In the genomic region with DNA sequence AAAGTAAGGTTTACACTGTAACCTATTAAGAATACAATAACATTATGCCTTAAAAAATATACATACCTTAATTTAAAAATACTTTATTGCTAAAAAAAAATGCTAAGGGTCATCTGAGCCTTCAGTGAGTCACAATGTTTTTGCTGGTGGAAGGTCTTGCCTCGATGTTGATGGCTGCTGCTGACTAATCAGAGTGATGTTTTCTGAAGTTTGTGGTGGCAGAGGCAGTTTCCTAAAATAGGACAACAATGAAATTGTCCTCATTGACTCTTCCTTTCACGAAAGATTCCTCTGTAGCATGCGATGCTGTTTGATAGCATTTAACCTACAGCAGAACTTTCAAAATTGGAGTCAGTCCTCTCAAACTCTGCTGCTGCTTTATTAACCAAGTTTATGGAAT, we compare ENCODE assay signal across 20 cellular contexts.
DNase-seq lines count a peak whose midpoint lies in the region; ATAC-seq, FAIRE-seq and TF ChIP-seq lines count a peak whose summit lies in the region.
"Had no signal": no experiment of that assay in that cellular context is flagged by ENCODE, and none has a peak within 500 bp of the region (broad histone marks: within the 10 kb centered on the region; RNA-seq: fewer than 3 reads in every experiment).

No MANE protein-coding gene starts in this region.

- CTCF ChIA-PET in MCF 10A (lab: Yijun Ruan, JAX): no interaction called here

- intact Hi-C loops in MCF 10A (cut with micrococcal nuclease) (no loop called here), breast epithelium (cut with DNase I; ENCODE audit: low total_unique reads) (no loop called here), gastrocnemius medialis (cut with DNase I; ENCODE audit: low total_unique reads) (no loop called here), body of pancreas (cut with DNase I) (no loop called here)

- TF ChIP-seq POLR2A in breast epithelium (IDR thresholded peaks at IDR 0.05) (no peak), gastrocnemius medialis (IDR thresholded peaks at IDR 0.05) (no peak), body of pancreas (IDR thresholded peaks at IDR 0.05) (no peak)

- no peak for TF ChIP-seq CTCF in MCF 10A (IDR thresholded peaks at IDR 0.05; ENCODE audit: unreplicated experiment)
- no peak for TF ChIP-seq CTCF in breast epithelium (IDR thresholded peaks at IDR 0.05)
- no peak for TF ChIP-seq CTCF in astrocyte (IDR thresholded peaks at IDR 0.05; ENCODE audit: insufficient read depth, low read depth, low read length)
- no peak for TF ChIP-seq CTCF in foreskin keratinocyte (conservative IDR thresholded peaks at IDR 0.05)
- TF ChIP-seq CTCF in gastrocnemius medialis (IDR thresholded peaks at IDR 0.05 in 4 of 5, conservative IDR thresholded peaks at IDR 0.05 in 1 of 5): no peak
- no peak for TF ChIP-seq CTCF in body of pancreas (IDR thresholded peaks at IDR 0.05)

- H3K4me1 ChIP-seq in breast epithelium (no peaks in the 10 kb centered on the region), astrocyte (ENCODE audit: insufficient read depth, low read length) (peaks cover 12% of the 10 kb centered on the region), foreskin keratinocyte (no peaks in the 10 kb centered on the region), gastrocnemius medialis (no peaks in the 10 kb centered on the region), body of pancreas (no peaks in the 10 kb centered on the region)
- H3K4me1 ChIP-seq: adrenal gland, colonic mucosa, prostate gland had no signal

- H3K27ac Mint-ChIP-seq in MCF 10A (ENCODE audit: low read depth, unreplicated experiment) (no peak overlapping the region), astrocyte (ENCODE audit: unreplicated experiment) (peak overlapping the region; percentile 16)
- H3K27ac Mint-ChIP-seq: CD14-positive monocyte, immature natural killer cell, nephron had no signal

- H3K4me3 ChIP-seq in breast epithelium (no peak overlapping the region), astrocyte (ENCODE audit: insufficient read depth, low read depth, low read length) (no peak overlapping the region), gastrocnemius medialis (no peak overlapping the region), body of pancreas (no peak overlapping the region)
- H3K4me3 ChIP-seq: adrenal gland, colonic mucosa, prostate gland, thoracic aorta had no signal

- no peak overlapping the region for H3K4me3 Mint-ChIP-seq in MCF 10A (ENCODE audit: unreplicated experiment)
- no peak overlapping the region for H3K4me3 Mint-ChIP-seq in astrocyte (ENCODE audit: unreplicated experiment)
- H3K4me3 Mint-ChIP-seq: CD14-positive monocyte, immature natural killer cell, nephron had no signal

- POLR2A ChIA-PET in MCF 10A (lab: Yijun Ruan, JAX): no interaction called here

- no TSS peak for BruUV-seq in MCF 10A (replicated peaks; lab: Mats Ljungman, UMichigan)

- H3K9me3 Mint-ChIP-seq in MCF 10A (ENCODE audit: unreplicated experiment) (no peaks in the 10 kb centered on the region), astrocyte (ENCODE audit: unreplicated experiment) (peaks cover 6% of the 10 kb centered on the region)

- H3K4me1 Mint-ChIP-seq in MCF 10A (ENCODE audit: insufficient read depth, unreplicated experiment) (peaks cover 5% of the 10 kb centered on the region), astrocyte (ENCODE audit: low read depth, unreplicated experiment) (peaks cover 14% of the 10 kb centered on the region)
- H3K4me1 Mint-ChIP-seq: CD14-positive monocyte, immature natural killer cell had no signal

- H3K27me3 ChIP-seq in breast epithelium (no peaks in the 10 kb centered on the region), astrocyte (ENCODE audit: insufficient read depth, low read length) (no peaks in the 10 kb centered on the region), foreskin keratinocyte (peaks cover 5% of the 10 kb centered on the region), gastrocnemius medialis (no peaks in the 10 kb centered on the region), body of pancreas (no peaks in the 10 kb centered on the region)
- H3K27me3 ChIP-seq: adrenal gland, colonic mucosa had no signal

- H4K20me1 ChIP-seq in astrocyte (ENCODE audit: insufficient read depth, low read length): no peaks in the 10 kb centered on the region

- ATAC-seq in foreskin keratinocyte (peak; percentile 20), gastrocnemius medialis (no peak), body of pancreas (no peak)

- H2AFZ ChIP-seq in astrocyte (ENCODE audit: low read depth, low read length): no peak overlapping the region

- H3K4me2 ChIP-seq in astrocyte (ENCODE audit: low read length): peak overlapping the region; percentile 79

- no peak overlapping the region for H3K9ac ChIP-seq in astrocyte (ENCODE audit: low read length)

- DNase-seq in MCF 10A (ENCODE audit: unreplicated experiment): peak; percentile 55
- DNase-seq in breast epithelium (ENCODE audit: low spot score in 2 of 2): no peak
- peak; percentile 66 for DNase-seq in astrocyte (ENCODE audit: low read depth)
- no peak for DNase-seq in foreskin keratinocyte
- DNase-seq in gastrocnemius medialis: no peak
- DNase-seq in middle frontal gyrus (ENCODE audit: extremely low spot score, low spot score): no peak
- no peak for DNase-seq in activated gamma-delta T cell (lab: John Stamatoyannopoulos, UW)
- no peak for DNase-seq in body of pancreas
- DNase-seq: adrenal gland, colonic mucosa, DMS53, immature natural killer cell, NCI-H2029, NCI-H446 treated with DMSO at 0.1 percent for 48 hours, SHP77 treated with DMSO at 0.1 percent for 48 hours had no signal

- WGBS in body of pancreas, 2 donors: 70 to 71% methylated on average over 3 of the region's 3 CpGs

- peak; percentile 94 for FAIRE-seq in astrocyte (lab: Jason Lieb, UNC)

- H3K9me3 ChIP-seq in breast epithelium: peaks cover 0 to 14% of the 10 kb centered on the region in 2 donors
- peaks cover 5% of the 10 kb centered on the region for H3K9me3 ChIP-seq in astrocyte (ENCODE audit: insufficient read depth, low read depth, low read length)
- H3K9me3 ChIP-seq in gastrocnemius medialis: no peaks in the 10 kb centered on the region
- H3K9me3 ChIP-seq in body of pancreas: no peaks in the 10 kb centered on the region
- H3K9me3 ChIP-seq: adrenal gland, colonic mucosa, prostate gland had no signal

- no peaks in the 10 kb centered on the region for H3K79me2 ChIP-seq in astrocyte (ENCODE audit: insufficient read depth, low read length)

- H3K36me3 ChIP-seq in breast epithelium (no peaks in the 10 kb centered on the region), astrocyte (ENCODE audit: insufficient read depth, low read length) (no peaks in the 10 kb centered on the region), gastrocnemius medialis (no peaks in the 10 kb centered on the region), body of pancreas (replicated peaks in 1 of 2; ENCODE audit: insufficient read depth in 1 of 2, low read depth in 2 of 2) (no peaks in the 10 kb centered on the region)
- H3K36me3 ChIP-seq: adrenal gland, colonic mucosa, prostate gland, thoracic aorta had no signal

- H3K36me3 Mint-ChIP-seq in MCF 10A (ENCODE audit: insufficient read depth, unreplicated experiment): peaks cover 5% of the 10 kb centered on the region
- peaks cover 6% of the 10 kb centered on the region for H3K36me3 Mint-ChIP-seq in astrocyte (ENCODE audit: low read depth, unreplicated experiment)
- H3K36me3 Mint-ChIP-seq: CD14-positive monocyte, immature natural killer cell had no signal

- no peak overlapping the region for H3K27ac ChIP-seq in breast epithelium
- peak overlapping the region; percentile 49 for H3K27ac ChIP-seq in astrocyte (ENCODE audit: low read depth, low read length)
- H3K27ac ChIP-seq in foreskin keratinocyte: no peak overlapping the region
- H3K27ac ChIP-seq in gastrocnemius medialis: no peak overlapping the region
- no peak overlapping the region for H3K27ac ChIP-seq in body of pancreas
- H3K27ac ChIP-seq: 22Rv1, adrenal gland, colonic mucosa, prostate gland, thoracic aorta had no signal

- in situ Hi-C loops in gastrocnemius medialis (cut with MboI; ENCODE audit: low sequenced_read_pairs in 4 of 4): no loop called here

- H3K27me3 Mint-ChIP-seq in MCF 10A (ENCODE audit: insufficient read depth, unreplicated experiment): no peaks in the 10 kb centered on the region
- H3K27me3 Mint-ChIP-seq in astrocyte (ENCODE audit: low read depth, unreplicated experiment): no peaks in the 10 kb centered on the region

Comparison
In these comparisons a context has a peak if more than half of its experiments do, and no peak if none do; other contexts are left out.
1. DNase-seq: peak in MCF 10A (single experiment) and astrocyte (single experiment); none in breast epithelium (0 of 2), foreskin keratinocyte (0 of 2), gastrocnemius medialis (0 of 2), middle frontal gyrus (single experiment), activated gamma-delta T cell (single experiment) and body of pancreas (0 of 4).